8 cellular contexts compared by ENCODE assay signal in the genomic region with DNA sequence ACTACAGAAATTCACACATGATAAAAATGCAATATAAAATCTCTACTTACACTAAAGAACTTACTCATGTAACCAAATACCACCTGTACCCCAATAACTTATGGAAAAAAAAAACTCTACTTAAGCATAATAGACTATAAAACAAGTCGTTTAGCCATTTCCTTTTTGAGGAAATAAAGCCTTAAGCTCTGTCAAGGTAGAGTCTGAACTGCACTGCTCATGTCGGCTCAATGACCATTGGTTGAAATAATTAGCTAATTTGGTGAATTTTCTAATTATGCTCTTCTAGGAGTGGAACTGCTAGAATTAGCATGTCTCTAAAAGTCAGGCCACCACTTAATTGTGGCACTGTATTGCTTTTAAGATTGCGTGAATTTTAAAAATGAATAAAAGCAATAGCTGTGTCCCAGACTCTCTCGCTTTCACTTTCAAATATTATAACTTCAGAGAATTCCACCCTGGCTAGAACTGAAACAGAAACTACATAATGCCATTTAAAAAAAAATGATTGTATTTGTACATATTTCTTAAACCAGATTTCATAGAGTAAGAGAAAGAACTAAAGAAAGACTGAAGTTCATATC.
A peak's percentile ranks its signal among the peaks of the same experiment; 100 is the strongest.
DNase-seq lines count a peak whose midpoint lies in the region; ATAC-seq, FAIRE-seq and TF ChIP-seq lines count a peak whose summit lies in the region.

No MANE protein-coding gene starts in this region.

- no peaks in the 10 kb centered on the region for H3K27me3 ChIP-seq in tibial nerve

- H3K4me3 Mint-ChIP-seq in activated T-cell treated with anti-CD3 and anti-CD28 coated beads, Interleukin-2, amount 50 U/mL, for 4 hours, result peak overlapping the region; percentile 66

- H3K4me3 ChIP-seq in OCI-LY7 (ENCODE audit: low read depth, low read length, poor library complexity, severe bottlenecking) (no peak overlapping the region), tibial nerve (peak overlapping the region; percentile 1 to 40 (median 16))

- no peaks in the 10 kb centered on the region for H3K79me2 ChIP-seq in OCI-LY7 (ENCODE audit: insufficient read depth, low read depth, low read length)

- POLR2A ChIA-PET in OCI-LY7 (lab: Charles Lee), result interaction anchor here (0.6 to 2.0 kb wide), 10 partner anchors 9 to 223 kb away, joined by 3 to 7 read pairs (median 4); no protein-coding TSS in a partner anchor

- no peak for TF ChIP-seq POLR2A in tibial nerve (IDR thresholded peaks at IDR 0.05)

- H2AFZ ChIP-seq in OCI-LY7 (ENCODE audit: low read length), result peak overlapping the region; percentile 34; the same call in 1 of the 2 replicates

- no peaks in the 10 kb centered on the region for H3K9me3 Mint-ChIP-seq in activated T-cell treated with anti-CD3 and anti-CD28 coated beads, Interleukin-2, amount 50 U/mL, for 4 hours

- no peak for TF ChIP-seq CTCF in OCI-LY7 (conservative IDR thresholded peaks at IDR 0.05; ENCODE audit: low read length)
- TF ChIP-seq CTCF in tibial nerve (IDR thresholded peaks at IDR 0.05), result no peak

- H3K36me3 ChIP-seq in OCI-LY7 (ENCODE audit: insufficient read depth, low read length), result no peaks in the 10 kb centered on the region
- H3K36me3 ChIP-seq in tibial nerve, result no peaks in the 10 kb centered on the region

- no peaks in the 10 kb centered on the region for H3K27me3 Mint-ChIP-seq in activated T-cell treated with anti-CD3 and anti-CD28 coated beads, Interleukin-2, amount 50 U/mL, for 4 hours (ENCODE audit: low read depth)

- no peaks in the 10 kb centered on the region for H4K20me1 ChIP-seq in OCI-LY7 (ENCODE audit: insufficient read depth, low read length)

- intact Hi-C loops in OCI-LY7 (cut with micrococcal nuclease; ENCODE audit: unreplicated experiment), result no loop called here

- BruUV-seq in OCI-LY7 (replicated peaks; lab: Mats Ljungman, UMichigan), result no TSS peak

- no peaks in the 10 kb centered on the region for H3K9me2 ChIP-seq in OCI-LY7 (ENCODE audit: insufficient read depth, low read length)

- DNase-seq in activated T-cell treated with anti-CD3 and anti-CD28 coated beads, Interleukin-2, amount 50 U/mL, for 4 hours, result no peak
- no peak for DNase-seq in activated T-cell treated with anti-CD3 and anti-CD28 coated beads, Interleukin-2, amount 50 U/mL, for 1 hour
- DNase-seq in OCI-LY7 (ENCODE audit: low spot score) (no peak), tibial nerve (ENCODE audit: low spot score in 2 of 2) (no peak), GF-D8 (lab: John Stamatoyannopoulos, UW) (no peak), NCI-H1436 treated with DMSO at 0.1 percent for 48 hours (lab: John Stamatoyannopoulos, UW) (no peak), NCI-H2171 treated with DMSO at 0.1 percent for 48 hours (lab: John Stamatoyannopoulos, UW) (no peak)

- WGBS in tibial nerve, 2 donors, result 30 to 31% methylated on average over 4 of the region's 4 CpGs

- peak in 1 of 2 donors; percentile 54 for ATAC-seq in activated T-cell treated with anti-CD3 and anti-CD28 coated beads, Interleukin-2, amount 50 U/mL, for 4 hours

- H3K9me3 ChIP-seq in OCI-LY7 (ENCODE audit: low read length) (no peaks in the 10 kb centered on the region), tibial nerve (no peaks in the 10 kb centered on the region)

- CTCF ChIA-PET in OCI-LY7 (lab: Charles Lee; ENCODE audit: unreplicated experiment), result no interaction called here

- H3K36me3 Mint-ChIP-seq in activated T-cell treated with anti-CD3 and anti-CD28 coated beads, Interleukin-2, amount 50 U/mL, for 4 hours (ENCODE audit: insufficient read depth), result no peaks in the 10 kb centered on the region

- no peak for TF ChIP-seq EP300 in tibial nerve (IDR thresholded peaks at IDR 0.05)

- H3K27ac ChIP-seq in OCI-LY7 (ENCODE audit: low read depth, low read length, poor library complexity, severe bottlenecking) (no peak overlapping the region), tibial nerve (peak overlapping the region in 3 of 4 donors; percentile 21 to 73 (median 65))

- peaks cover 33% of the 10 kb centered on the region for H3K4me1 Mint-ChIP-seq in activated T-cell treated with anti-CD3 and anti-CD28 coated beads, Interleukin-2, amount 50 U/mL, for 4 hours (ENCODE audit: low read depth)

- H3K4me1 ChIP-seq in OCI-LY7 (ENCODE audit: insufficient read depth, low read length, poor library complexity, severe bottlenecking) (peaks cover 31% of the 10 kb centered on the region), tibial nerve (peaks cover 0 to 52% (median 6%) of the 10 kb centered on the region in 4 donors)

- H3K4me2 ChIP-seq in OCI-LY7 (ENCODE audit: low read length), result peak overlapping the region; percentile 39; the same call in 1 of the 2 replicates

- FAIRE-seq in islet of Langerhans (lab: Jason Lieb, UNC), result peak; percentile 75
